ENCODE assay signal across 13 cellular contexts in genomic region chr1:54299037-54299436, GRCh38.
DNase-seq lines count a peak whose midpoint lies in the region; ATAC-seq, FAIRE-seq and TF ChIP-seq lines count a peak whose summit lies in the region.
"Had no signal": no experiment of that assay in that cellular context is flagged by ENCODE, and none has a peak within 500 bp of the region (broad histone marks: within the 10 kb centered on the region; RNA-seq: fewer than 3 reads in every experiment).

No MANE protein-coding gene starts in this region.

- peak overlapping the region; percentile 87 to 98 for H3K27ac ChIP-seq in tibial artery
- no peak overlapping the region for H3K27ac ChIP-seq in HepG2 (ENCODE audit: extremely low read length, insufficient read depth, low read length)

- H3K9me3 ChIP-seq in mucosa of stomach (ENCODE audit: control insufficient read depth, low read length), result no peaks in the 10 kb centered on the region
- no peaks in the 10 kb centered on the region for H3K9me3 ChIP-seq in tibial artery
- H3K9me3 ChIP-seq in HepG2 (ENCODE audit: low read length), result no peaks in the 10 kb centered on the region
- no peaks in the 10 kb centered on the region for H3K9me3 ChIP-seq in BE2C
- H3K9me3 ChIP-seq: MG63 had no signal

- H3K36me3 Mint-ChIP-seq in T-helper 1 cell treated with Interleukin-12 subunit alpha and Interleukin-12 subunit beta and Interleukin-4 antibody, amounts not matched to agents 30 μg/mL and 1 μg/mL, for 36 hours (ENCODE audit: low read depth), result peaks cover 2% of the 10 kb centered on the region

- H3K4me1 ChIP-seq in mucosa of stomach (ENCODE audit: control insufficient read depth, insufficient read depth, low read length) (peaks cover 86% of the 10 kb centered on the region), tibial artery (peaks cover 7 to 72% (median 60%) of the 10 kb centered on the region in 4 donors), HepG2 (ENCODE audit: insufficient read depth, low read length) (peaks cover 20% of the 10 kb centered on the region), BE2C (peaks cover 32% of the 10 kb centered on the region)

- TF ChIP-seq RAD21 in HepG2 (CRISPR knock-in tag; IDR thresholded peaks at IDR 0.05), result no peak

- no peaks in the 10 kb centered on the region for H3K9me3 Mint-ChIP-seq in T-helper 1 cell treated with Interleukin-12 subunit alpha and Interleukin-12 subunit beta and Interleukin-4 antibody, amounts not matched to agents 30 μg/mL and 1 μg/mL, for 36 hours

- H3K9ac ChIP-seq in mucosa of stomach (ENCODE audit: low read length) (peak overlapping the region; percentile 22), HepG2 (ENCODE audit: insufficient read depth, low read depth, low read length) (no peak overlapping the region)

- H3K79me2 ChIP-seq in HepG2 (ENCODE audit: insufficient read depth, low read length), result no peaks in the 10 kb centered on the region

- H3K27ac Mint-ChIP-seq in T-helper 1 cell treated with Interleukin-12 subunit alpha and Interleukin-12 subunit beta and Interleukin-4 antibody, amounts not matched to agents 30 μg/mL and 1 μg/mL, for 36 hours, result peak overlapping the region; percentile 3

- ATAC-seq in HG03139 (IDR thresholded peaks at IDR 0.05; ENCODE audit: unreplicated experiment) (no peak), HepG2 (no peak)
- ATAC-seq: HCT116 had no signal

- TF ChIP-seq POLR2A in HepG2 (IDR thresholded peaks at IDR 0.05; ENCODE audit: insufficient read depth in 1 of 2, low read depth in 2 of 2, low read length in 2 of 2), result no peak

- H3K4me3 ChIP-seq in epithelial cell of esophagus (ENCODE audit: low read length) (no peak overlapping the region), mucosa of stomach (ENCODE audit: low read length) (peak overlapping the region; percentile 8), tibial artery (no peak overlapping the region), HepG2 (replicated peaks in 1 of 3; ENCODE audit: insufficient read depth in 1 of 3, low read depth in 2 of 3, low read length in 3 of 3) (no peak overlapping the region), BE2C (ENCODE audit: low read depth, low read length) (no peak overlapping the region)
- H3K4me3 ChIP-seq: MG63 had no signal

- WGBS in HepG2 (ENCODE audit: low lambda C conversion rate), result 94% methylated on average over 7 of the region's 7 CpGs

- TF ChIP-seq CTCF in epithelial cell of esophagus (IDR thresholded peaks at IDR 0.05; ENCODE audit: insufficient read depth, low read depth, low read length, missing control alignments), result no peak
- no peak for TF ChIP-seq CTCF in tibial artery (IDR thresholded peaks at IDR 0.05)
- no peak for TF ChIP-seq CTCF in HepG2 (CRISPR knock-in tag; IDR thresholded peaks at IDR 0.05)
- TF ChIP-seq CTCF in BE2C (IDR thresholded peaks at IDR 0.05; ENCODE audit: low read depth, low read length), result no peak

- DNase-seq in T-helper 1 cell (no peak), epithelial cell of esophagus (ENCODE audit: low read depth) (peak; percentile 36), tibial artery (no peak), HepG2 (ENCODE audit: low spot score) (no peak), BE2C (no peak)
- DNase-seq: activated CD8-positive, alpha-beta memory T cell treated with anti-CD3 and anti-CD28 coated beads, Interleukin-2, amount 50 U/mL, for 4 hours; MG63; NCI-H774 had no signal

- intact Hi-C loops in tibial artery (cut with DNase I; ENCODE audit: low total_unique reads), result no loop called here
- intact Hi-C loops in HepG2 (cut with micrococcal nuclease; ENCODE audit: unreplicated experiment), result no loop called here

- H3K4me1 Mint-ChIP-seq in T-helper 1 cell treated with Interleukin-12 subunit alpha and Interleukin-12 subunit beta and Interleukin-4 antibody, amounts not matched to agents 30 μg/mL and 1 μg/mL, for 36 hours (ENCODE audit: low read depth), result peaks cover 50% of the 10 kb centered on the region

- H3K27me3 Mint-ChIP-seq in T-helper 1 cell treated with Interleukin-12 subunit alpha and Interleukin-12 subunit beta and Interleukin-4 antibody, amounts not matched to agents 30 μg/mL and 1 μg/mL, for 36 hours (ENCODE audit: low read depth), result no peaks in the 10 kb centered on the region

- H3K4me3 Mint-ChIP-seq in T-helper 1 cell treated with Interleukin-12 subunit alpha and Interleukin-12 subunit beta and Interleukin-4 antibody, amounts not matched to agents 30 μg/mL and 1 μg/mL, for 36 hours, result peak overlapping the region; percentile 12

- in situ Hi-C loops in HepG2 (cut with HindIII; ENCODE audit: extremely low pct_ligation_motif_present, low pct_unique_long_range_greater_than_20kb), result no loop called here

- H3K36me3 ChIP-seq in mucosa of stomach (ENCODE audit: control insufficient read depth, insufficient read depth, low read length) (no peaks in the 10 kb centered on the region), tibial artery (no peaks in the 10 kb centered on the region), HepG2 (replicated peaks in 1 of 2; ENCODE audit: control insufficient read depth in 1 of 2, insufficient read depth in 2 of 2, low read length in 2 of 2) (no peaks in the 10 kb centered on the region), BE2C (no peaks in the 10 kb centered on the region)
- H3K36me3 ChIP-seq: MG63 had no signal

- BruUV-seq in HepG2 (replicated peaks; lab: Mats Ljungman, UMichigan), result no TSS peak

- CTCF ChIA-PET in HepG2 (lab: Yijun Ruan, JAX; ENCODE audit: low intra/inter-chr PET ratio, low total read pairs), result no interaction called here

- no peak overlapping the region for H3K4me2 ChIP-seq in HepG2 (ENCODE audit: low read depth, low read length)

- TF ChIP-seq EP300 in HepG2 (IDR thresholded peaks at IDR 0.05; ENCODE audit: low read depth in 2 of 2, low read length in 2 of 2) (no peak), HepG2 (CRISPR knock-in tag; IDR thresholded peaks at IDR 0.05; ENCODE audit: borderline replicate concordance) (no peak)

- no peak overlapping the region for H2AFZ ChIP-seq in HepG2 (ENCODE audit: low read length)

- no peaks in the 10 kb centered on the region for H4K20me1 ChIP-seq in HepG2 (ENCODE audit: insufficient read depth, low read length)

- no peak for FAIRE-seq in HepG2 (lab: Jason Lieb, UNC)
- FAIRE-seq: A204.1 had no signal

- H3K27me3 ChIP-seq in mucosa of stomach (ENCODE audit: control insufficient read depth, insufficient read depth, low read length) (no peaks in the 10 kb centered on the region), tibial artery (no peaks in the 10 kb centered on the region), HepG2 (ENCODE audit: control insufficient read depth in 1 of 2, insufficient read depth in 2 of 2, low read length in 2 of 2) (no peaks in the 10 kb centered on the region), BE2C (no peaks in the 10 kb centered on the region)
- H3K27me3 ChIP-seq: MG63 had no signal

- POLR2A ChIA-PET in HepG2 (lab: Yijun Ruan, JAX), result no interaction called here

TF ChIP-seq in HepG2, 621 proteins besides CTCF, POLR2A, EP300 and RAD21 (continues in another document):
- TF ChIP-seq MBD4 (IDR thresholded peaks at IDR 0.05; ENCODE audit: borderline replicate concordance, low read length) (no peak), ZNF775 (CRISPR knock-in tag; IDR thresholded peaks at IDR 0.05; ENCODE audit: borderline replicate concordance) (no peak), HBP1 (CRISPR knock-in tag; IDR thresholded peaks at IDR 0.05; ENCODE audit: low read depth) (no peak), ZNF740 (CRISPR knock-in tag; IDR thresholded peaks at IDR 0.05) (no peak), ATRX (CRISPR knock-in tag; IDR thresholded peaks at IDR 0.05; ENCODE audit: borderline replicate concordance) (no peak), HOMEZ (CRISPR knock-in tag; IDR thresholded peaks at IDR 0.05; ENCODE audit: low read depth) (no peak), ZNF749 (CRISPR knock-in tag; IDR thresholded peaks at IDR 0.05; ENCODE audit: borderline replicate concordance) (no peak)
